18 cellular contexts compared by ENCODE assay signal in the genomic region with DNA sequence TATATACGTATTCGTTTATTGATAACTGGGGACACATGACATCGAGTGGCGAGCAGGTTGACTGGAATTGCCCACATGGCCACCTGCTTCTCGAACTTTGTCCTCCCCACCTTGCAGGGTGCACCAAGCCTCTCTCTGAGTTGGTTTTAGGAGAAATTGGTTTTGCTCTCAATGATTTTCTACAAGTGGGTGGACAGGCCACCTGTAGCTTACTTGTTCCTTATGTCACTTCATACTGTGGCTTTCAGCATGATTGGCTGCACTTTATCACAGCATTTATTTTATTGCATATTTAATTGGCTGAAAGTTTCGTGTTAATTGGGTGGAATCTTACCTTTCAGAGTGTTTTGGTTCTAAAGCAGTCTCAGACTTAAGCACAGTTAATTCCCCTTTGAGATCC.
"Had no signal": no experiment of that assay in that cellular context is flagged by ENCODE, and none has a peak within 500 bp of the region (broad histone marks: within the 10 kb centered on the region; RNA-seq: fewer than 3 reads in every experiment).

No MANE protein-coding gene starts in this region.

- H3K9me3 ChIP-seq: SJSA1 had no signal

- DNase-seq: KBM-7, NCI-H1092 treated with DMSO at 0.1 percent for 48 hours, NCI-H1436, NCI-H187, NCI-H2029, NCI-H2081 treated with DMSO at 0.1 percent for 48 hours, NCI-H2171, NCI-H226, NCI-H446, NCI-H510A, NCI-H524 treated with DMSO at 0.1 percent for 48 hours, NCI-H69, NCI-H774, Right ventricle myocardium superior, RPMI8226, SIG-M5 had no signal

- H3K27ac ChIP-seq: SJSA1, SK-N-MC had no signal

- H3K36me3 ChIP-seq: SJSA1 had no signal

- H3K4me1 ChIP-seq: SJSA1 had no signal

- H3K4me3 ChIP-seq: SJSA1, SK-N-MC had no signal
